2 cellular contexts compared by ENCODE assay signal in the genomic region with DNA sequence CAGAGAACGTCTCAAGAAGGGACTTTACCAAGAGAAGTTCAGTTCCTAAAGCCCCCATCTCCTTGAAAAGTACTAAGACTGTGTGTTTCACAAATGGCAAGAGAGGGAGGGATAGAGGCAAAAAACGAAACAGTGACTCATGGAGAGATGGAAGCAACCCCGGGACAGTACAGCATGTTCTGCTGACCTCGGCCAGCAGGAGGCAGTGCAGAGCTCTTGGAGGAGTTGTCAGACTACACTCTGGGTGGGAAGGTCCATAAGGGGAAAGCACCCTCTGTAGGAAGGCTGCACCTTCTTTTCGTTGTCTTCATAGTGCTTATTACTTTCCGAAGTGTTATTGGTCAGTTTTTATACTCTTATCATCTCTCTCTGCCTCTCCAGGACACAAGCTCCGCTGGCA.
TF ChIP-seq lines count a peak whose summit lies in the region.

No MANE protein-coding gene starts in this region.

TF ChIP-seq in Ishikawa, 13 proteins besides CTCF, POLR2A, EP300 and RAD21 (continued from another document):
- TF ChIP-seq, protein P1, sequence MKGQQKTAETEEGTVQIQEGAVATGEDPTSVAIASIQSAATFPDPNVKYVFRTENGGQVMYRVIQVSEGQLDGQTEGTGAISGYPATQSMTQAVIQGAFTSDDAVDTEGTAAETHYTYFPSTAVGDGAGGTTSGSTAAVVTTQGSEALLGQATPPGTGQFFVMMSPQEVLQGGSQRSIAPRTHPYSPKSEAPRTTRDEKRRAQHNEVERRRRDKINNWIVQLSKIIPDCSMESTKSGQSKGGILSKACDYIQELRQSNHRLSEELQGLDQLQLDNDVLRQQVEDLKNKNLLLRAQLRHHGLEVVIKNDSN (IDR thresholded peaks at IDR 0.05), result no peak
- no peak for TF ChIP-seq NFIC (IDR thresholded peaks at IDR 0.05)

TF ChIP-seq in K562, 482 proteins besides CTCF, POLR2A, EP300 and RAD21:
- TF ChIP-seq, protein P2, sequence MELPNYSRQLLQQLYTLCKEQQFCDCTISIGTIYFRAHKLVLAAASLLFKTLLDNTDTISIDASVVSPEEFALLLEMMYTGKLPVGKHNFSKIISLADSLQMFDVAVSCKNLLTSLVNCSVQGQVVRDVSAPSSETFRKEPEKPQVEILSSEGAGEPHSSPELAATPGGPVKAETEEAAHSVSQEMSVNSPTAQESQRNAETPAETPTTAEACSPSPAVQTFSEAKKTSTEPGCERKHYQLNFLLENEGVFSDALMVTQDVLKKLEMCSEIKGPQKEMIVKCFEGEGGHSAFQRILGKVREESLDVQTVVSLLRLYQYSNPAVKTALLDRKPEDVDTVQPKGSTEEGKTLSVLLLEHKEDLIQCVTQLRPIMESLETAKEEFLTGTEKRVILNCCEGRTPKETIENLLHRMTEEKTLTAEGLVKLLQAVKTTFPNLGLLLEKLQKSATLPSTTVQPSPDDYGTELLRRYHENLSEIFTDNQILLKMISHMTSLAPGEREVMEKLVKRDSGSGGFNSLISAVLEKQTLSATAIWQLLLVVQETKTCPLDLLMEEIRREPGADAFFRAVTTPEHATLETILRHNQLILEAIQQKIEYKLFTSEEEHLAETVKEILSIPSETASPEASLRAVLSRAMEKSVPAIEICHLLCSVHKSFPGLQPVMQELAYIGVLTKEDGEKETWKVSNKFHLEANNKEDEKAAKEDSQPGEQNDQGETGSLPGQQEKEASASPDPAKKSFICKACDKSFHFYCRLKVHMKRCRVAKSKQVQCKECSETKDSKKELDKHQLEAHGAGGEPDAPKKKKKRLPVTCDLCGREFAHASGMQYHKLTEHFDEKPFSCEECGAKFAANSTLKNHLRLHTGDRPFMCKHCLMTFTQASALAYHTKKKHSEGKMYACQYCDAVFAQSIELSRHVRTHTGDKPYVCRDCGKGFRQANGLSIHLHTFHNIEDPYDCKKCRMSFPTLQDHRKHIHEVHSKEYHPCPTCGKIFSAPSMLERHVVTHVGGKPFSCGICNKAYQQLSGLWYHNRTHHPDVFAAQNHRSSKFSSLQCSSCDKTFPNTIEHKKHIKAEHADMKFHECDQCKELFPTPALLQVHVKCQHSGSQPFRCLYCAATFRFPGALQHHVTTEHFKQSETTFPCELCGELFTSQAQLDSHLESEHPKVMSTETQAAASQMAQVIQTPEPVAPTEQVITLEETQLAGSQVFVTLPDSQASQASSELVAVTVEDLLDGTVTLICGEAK (IDR thresholded peaks at IDR 0.05), result no peak
- TF ChIP-seq, protein P2 (CRISPR knock-in tag; IDR thresholded peaks at IDR 0.05), result no peak
- TF ChIP-seq SMC3 (conservative IDR thresholded peaks at IDR 0.05; ENCODE audit: insufficient read depth, low read depth, low read length), result peak; percentile 20; the same call in 1 of the 2 replicates
TF ChIP-seq in K562: peak in this region for 1.
